Comparison of ENCODE assay signal across 1 cellular context in genomic region chr6:66048684-66049474, GRCh38.
TF ChIP-seq lines count a peak whose summit lies in the region.

No MANE protein-coding gene starts in this region.

TF ChIP-seq in GM12878, 131 proteins besides CTCF, POLR2A, EP300 and RAD21 (continued from another document and continues in another):
- peak; percentile 41; the same call in 1 of the 2 replicates for TF ChIP-seq CREM (IDR thresholded peaks at IDR 0.05; ENCODE audit: low read depth)
- no peak for TF ChIP-seq USF2 (IDR thresholded peaks at IDR 0.05; ENCODE audit: borderline replicate concordance, low read depth, low read length)
- peak; percentile 80; the same call in 1 of the 2 replicates for TF ChIP-seq NFIC (IDR thresholded peaks at IDR 0.05; ENCODE audit: low read depth, low read length)
- TF ChIP-seq MAX (IDR thresholded peaks at IDR 0.05; ENCODE audit: low read depth, low read length): no peak
- no peak for TF ChIP-seq SKIL (IDR thresholded peaks at IDR 0.05; ENCODE audit: low read depth, poor library complexity, severe bottlenecking)
- no peak for TF ChIP-seq YY1 (IDR thresholded peaks at IDR 0.05; ENCODE audit: low read depth, low read length)
- TF ChIP-seq RUNX3 (IDR thresholded peaks at IDR 0.05; ENCODE audit: low read length): peak; percentile 46; the same call in 1 of the 2 replicates
- TF ChIP-seq IRF3 (IDR thresholded peaks at IDR 0.05): no peak
- TF ChIP-seq MEF2B (IDR thresholded peaks at IDR 0.05; ENCODE audit: partially characterized antibody, poor library complexity, severe bottlenecking): peak; percentile 72
- no peak for TF ChIP-seq POLR2AphosphoS5 (IDR thresholded peaks at IDR 0.05; ENCODE audit: low read length)
- no peak for TF ChIP-seq ZZZ3 (IDR thresholded peaks at IDR 0.05; ENCODE audit: control insufficient read depth, insufficient read length, low read depth)
- no peak for TF ChIP-seq SUPT20H (IDR thresholded peaks at IDR 0.05; ENCODE audit: borderline replicate concordance, control insufficient read depth, low read depth, low read length)
- no peak for TF ChIP-seq ESRRA (IDR thresholded peaks at IDR 0.05; ENCODE audit: low read length)
- no peak for TF ChIP-seq EGR1 (IDR thresholded peaks at IDR 0.05; ENCODE audit: borderline replicate concordance in 1 of 2, low read depth in 2 of 2, low read length in 2 of 2)
- no peak for TF ChIP-seq ZNF217 (IDR thresholded peaks at IDR 0.05)
- peak; percentile 16; the same call in 1 of the 2 replicates for TF ChIP-seq PKNOX1 (IDR thresholded peaks at IDR 0.05)
- TF ChIP-seq MYC (IDR thresholded peaks at IDR 0.05; ENCODE audit: insufficient read depth, insufficient read length, insufficient replicate concordance, low read length, severe bottlenecking): no peak
- TF ChIP-seq TAF1 (IDR thresholded peaks at IDR 0.05; ENCODE audit: borderline replicate concordance, low read depth, low read length): no peak
- TF ChIP-seq E4F1 (IDR thresholded peaks at IDR 0.05; ENCODE audit: borderline replicate concordance, partially characterized antibody): no peak
- no peak for TF ChIP-seq RELB (IDR thresholded peaks at IDR 0.05; ENCODE audit: low read depth)
- TF ChIP-seq HSF1 (IDR thresholded peaks at IDR 0.05; ENCODE audit: low read depth, low read length): no peak
- TF ChIP-seq SREBF1 (IDR thresholded peaks at IDR 0.05; ENCODE audit: low read length): no peak
- no peak for TF ChIP-seq KAT2A (conservative IDR thresholded peaks at IDR 0.05; ENCODE audit: control insufficient read depth, low read depth, low read length)
- peak in 1 of 2 experiments; percentile 45; a peak in 2 of 4 replicates for TF ChIP-seq IKZF2 (IDR thresholded peaks at IDR 0.05)
- TF ChIP-seq RB1 (IDR thresholded peaks at IDR 0.05; ENCODE audit: borderline replicate concordance): no peak
- TF ChIP-seq ZBED1 (IDR thresholded peaks at IDR 0.05; ENCODE audit: borderline replicate concordance): no peak
- TF ChIP-seq SIN3A (IDR thresholded peaks at IDR 0.05; ENCODE audit: low read depth, low read length): no peak
- TF ChIP-seq KLF5 (IDR thresholded peaks at IDR 0.05; ENCODE audit: partially characterized antibody): no peak
- no peak for TF ChIP-seq ZNF207 (IDR thresholded peaks at IDR 0.05; ENCODE audit: borderline replicate concordance)
- TF ChIP-seq NR2F1 (conservative IDR thresholded peaks at IDR 0.05): no peak
- TF ChIP-seq CEBPB (IDR thresholded peaks at IDR 0.05; ENCODE audit: borderline replicate concordance in 1 of 2, low read depth in 2 of 2, low read length in 2 of 2): peak in 1 of 2 experiments; percentile 28; a peak in 1 of 4 replicates
- TF ChIP-seq GABPA (IDR thresholded peaks at IDR 0.05; ENCODE audit: low read depth): 0 out of 2 replicates have a peak, but pooled peaks have one; percentile 11
- TF ChIP-seq YBX1 (IDR thresholded peaks at IDR 0.05): no peak
- TF ChIP-seq ZNF592 (IDR thresholded peaks at IDR 0.05): no peak
- no peak for TF ChIP-seq E2F8 (IDR thresholded peaks at IDR 0.05; ENCODE audit: low read depth, partially characterized antibody)
- no peak for TF ChIP-seq CHD4 (IDR thresholded peaks at IDR 0.05)
